ENCODE assay signal across 8 cellular contexts in the genomic region with DNA sequence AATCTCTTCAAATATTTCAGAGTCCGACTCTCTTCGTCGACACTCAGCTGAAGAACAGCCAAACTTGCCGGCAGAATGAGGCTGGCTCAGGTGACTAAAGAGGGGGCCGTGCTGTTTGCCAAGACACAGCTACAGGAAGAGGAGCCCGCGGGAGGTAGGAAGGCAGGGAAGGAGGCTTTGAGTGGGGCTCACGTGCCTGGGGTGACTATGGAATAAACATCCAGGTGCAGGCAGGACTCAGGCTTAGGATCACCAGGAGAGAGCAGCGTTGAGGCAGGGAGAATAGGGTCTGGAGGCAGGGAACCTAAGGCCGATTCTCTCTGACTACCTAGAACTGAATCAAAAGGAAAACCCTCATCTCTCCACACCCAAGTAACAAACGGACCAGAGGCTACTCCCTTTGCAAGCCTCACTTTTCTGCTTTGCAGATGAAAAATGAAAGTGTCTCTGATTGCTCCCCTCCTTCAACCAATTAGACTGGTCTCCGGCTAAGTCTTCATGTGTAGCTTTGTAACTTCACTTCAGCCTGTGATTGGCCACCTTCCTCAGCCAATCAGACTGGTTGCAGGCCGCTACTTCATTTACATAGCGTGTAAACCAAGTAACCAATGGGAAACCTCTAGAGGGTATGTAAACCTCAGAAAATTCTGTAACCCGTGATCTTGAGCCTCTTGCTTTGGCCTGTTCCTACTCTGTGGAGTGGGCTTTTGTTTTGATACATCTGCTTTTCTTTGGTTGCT. TPM values are rescaled to one million over a fixed set of nuclear protein-coding genes. Genes with fewer than 3 reads are reported as not detected.
A peak's percentile ranks its signal among the peaks of the same experiment; 100 is the strongest.
DNase-seq lines count a peak whose midpoint lies in the region; FAIRE-seq and TF ChIP-seq lines count a peak whose summit lies in the region.

No MANE protein-coding gene starts in this region.

- TF ChIP-seq CTCF in esophagus squamous epithelium (IDR thresholded peaks at IDR 0.05) = no peak

- H3K36me3 ChIP-seq in H7 (replicated peaks; ENCODE audit: control insufficient read depth, insufficient read depth, low read length) (no peaks in the 10 kb centered on the region), esophagus squamous epithelium (no peaks in the 10 kb centered on the region)

- H3K27ac ChIP-seq in esophagus squamous epithelium = no peak overlapping the region

- peaks cover 5 to 30% (median 25%) of the 10 kb centered on the region in 3 donors for H3K4me1 ChIP-seq in esophagus squamous epithelium

- H3K4me3 ChIP-seq in H7 (ENCODE audit: insufficient read depth, low read depth, low read length) (no peak overlapping the region), esophagus squamous epithelium (peak overlapping the region in 1 of 4 donors; percentile 12)

- no peak for TF ChIP-seq POLR2A in esophagus squamous epithelium (IDR thresholded peaks at IDR 0.05)

- H3K9me3 ChIP-seq in esophagus squamous epithelium = peaks cover 0 to 7% (median 0%) of the 10 kb centered on the region in 3 donors

- intact Hi-C loops in esophagus squamous epithelium (cut with DNase I) = no loop called here

- FAIRE-seq in HTR-8/SVneo (lab: Jason Lieb, UNC) = no peak

- WGBS in esophagus squamous epithelium, 2 donors = 43 to 51% methylated on average over 10 to 14 of the region's 15 CpGs

- DNase-seq in COR-L47 (lab: John Stamatoyannopoulos, UW) (peak; percentile 45), H7 (peak; percentile 88), SHP77 (lab: John Stamatoyannopoulos, UW) (peak; percentile 51 to 65), left kidney (ENCODE audit: low read depth, low spot score) (peak; percentile 19), HTR-8/SVneo (ENCODE audit: insufficient read length, low spot score) (no peak), cortex of kidney (lab: John Stamatoyannopoulos, UW) (no peak), esophagus squamous epithelium (lab: John Stamatoyannopoulos, UW) (no peak)
- no peak for DNase-seq in stimulated activated CD4-positive, alpha-beta T cell treated with anti-CD3 and anti-CD28 coated beads, Interleukin-4, amount 100 ng/mL, for 4 hours

- H3K27me3 ChIP-seq in H7 (ENCODE audit: control insufficient read depth, insufficient read depth, low read length) (no peaks in the 10 kb centered on the region), esophagus squamous epithelium (peaks cover 0 to 6% (median 0%) of the 10 kb centered on the region in 4 donors)

RNA-seq across cellular contexts. Expression of a gene that starts 19.7 kb away (rescaled TPM):
- 129 and 219 TPM in 2 replicates for total RNA-seq in H7 (2014; rRNA removed; shearing (Covaris generic))
- total RNA-seq in esophagus squamous epithelium = 10 to 100 TPM; 35.2 to 83.8 (median 73.9) TPM

Comparison
In these comparisons a context has a peak if more than half of its experiments do, and no peak if none do; other contexts are left out.
1. DNase-seq: peak in COR-L47 (single experiment), H7 (single experiment), SHP77 (2 of 2) and left kidney (single experiment); none in HTR-8/SVneo (single experiment), stimulated activated CD4-positive, alpha-beta T cell treated with anti-CD3 and anti-CD28 coated beads, Interleukin-4, amount 100 ng/mL, for 4 hours (0 of 2), cortex of kidney (single experiment) and esophagus squamous epithelium (single experiment).